25 cellular contexts compared by ENCODE assay signal in the genomic region with DNA sequence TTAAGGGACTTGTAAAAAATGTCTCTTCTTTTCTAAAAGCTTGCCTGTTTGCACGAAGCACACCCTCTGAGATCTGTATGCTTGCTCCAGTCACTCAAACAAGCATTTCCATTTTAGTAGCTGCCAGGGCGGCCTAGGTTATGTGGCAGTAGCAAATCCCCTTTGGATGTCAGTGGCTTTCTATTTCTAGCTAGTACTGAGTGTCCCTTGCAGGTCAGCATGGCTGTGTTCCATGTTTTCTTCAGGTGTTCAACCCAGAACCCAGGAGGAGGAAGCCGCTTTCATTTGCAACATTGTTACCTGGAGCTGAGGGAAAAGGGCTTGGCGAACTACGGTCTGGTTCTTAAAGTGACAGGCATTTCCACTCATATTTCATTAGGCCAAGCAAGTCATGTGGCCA. TPM values are rescaled to one million over a fixed set of nuclear protein-coding genes. Genes with fewer than 3 reads are reported as not detected.
"Had no signal": no experiment of that assay in that cellular context is flagged by ENCODE, and none has a peak within 500 bp of the region (broad histone marks: within the 10 kb centered on the region; RNA-seq: fewer than 3 reads in every experiment).

No MANE protein-coding gene starts in this region.

- H2AFZ ChIP-seq: hepatocyte had no signal

- FAIRE-seq: TTC549 had no signal

- H3K9me3 ChIP-seq: gastroesophageal sphincter, spleen, thoracic aorta, upper lobe of left lung, vagina had no signal

- H3K36me3 ChIP-seq: gastroesophageal sphincter, spleen, thoracic aorta, upper lobe of left lung, vagina had no signal

- DNase-seq: activated CD4-positive, alpha-beta T cell treated with anti-CD3 and anti-CD28 coated beads for 4 hours; activated CD4-positive, alpha-beta T cell treated with anti-CD3 and anti-CD28 coated beads, Interleukin-2, amount 50 U/mL, for 48 hours; activated CD8-positive, alpha-beta memory T cell treated with anti-CD3 and anti-CD28 coated beads for 24 hours; activated effector memory CD4-positive, alpha-beta T cell treated with Interleukin-2 at 50 U/mL for 16 hours; activated naive CD4-positive, alpha-beta T cell treated with Interleukin-2 at 50 U/mL for 16 hours; anterior cingulate cortex; effector memory CD4-positive, alpha-beta T cell; islet precursor cell; mammary epithelial cell; naive thymus-derived CD8-positive, alpha-beta T cell; right cardiac atrium; spleen; stimulated activated naive CD4-positive, alpha-beta T cell treated with Interleukin-2 at 50 U/mL for 16 hours; upper lobe of left lung had no signal

- H3K4me3 Mint-ChIP-seq: activated naive CD8-positive, alpha-beta T cell; mesothelial cell of epicardium; naive thymus-derived CD8-positive, alpha-beta T cell had no signal

- H3K27ac Mint-ChIP-seq: activated naive CD8-positive, alpha-beta T cell; mesothelial cell of epicardium had no signal

- H3K4me3 ChIP-seq: coronary artery, dorsolateral prefrontal cortex, gastroesophageal sphincter, hepatocyte, spleen, thoracic aorta, upper lobe of left lung, vagina had no signal

- H3K27ac ChIP-seq: dorsolateral prefrontal cortex, gastroesophageal sphincter, hepatocyte, spleen, upper lobe of left lung, vagina, VCaP had no signal

- H3K4me1 Mint-ChIP-seq: naive thymus-derived CD8-positive, alpha-beta T cell had no signal

- ATAC-seq: gastroesophageal sphincter; naive thymus-derived CD8-positive, alpha-beta T cell; right cardiac atrium had no signal

- H3K4me2 ChIP-seq: hepatocyte had no signal

- H3K9me3 Mint-ChIP-seq: mesothelial cell of epicardium; naive thymus-derived CD8-positive, alpha-beta T cell had no signal

- H3K27me3 ChIP-seq: hepatocyte, upper lobe of left lung, vagina had no signal

- H3K4me1 ChIP-seq: gastroesophageal sphincter, upper lobe of left lung, vagina had no signal

- H3K36me3 Mint-ChIP-seq: activated naive CD8-positive, alpha-beta T cell; mesothelial cell of epicardium had no signal

RNA-seq across cellular contexts. Expression of a gene that starts 36.4 kb away (rescaled TPM):
- total RNA-seq: naive thymus-derived CD8-positive, alpha-beta T cell; spleen; T-helper 1 cell treated with Interleukin-12 subunit alpha and Interleukin-12 subunit beta and Interleukin-4 antibody, amounts not matched to agents 30 ng/mL and 1 ng/mL, for 36 hours had no signal
- polyA plus RNA-seq: naive thymus-derived CD8-positive, alpha-beta T cell had no signal

RNA-seq across cellular contexts. Expression of a gene that starts 48.1 kb away (rescaled TPM):
- total RNA-seq: hepatocyte; naive thymus-derived CD8-positive, alpha-beta T cell; spleen; T-helper 1 cell treated with Interleukin-12 subunit alpha and Interleukin-12 subunit beta and Interleukin-4 antibody, amounts not matched to agents 30 ng/mL and 1 ng/mL, for 36 hours had no signal
- polyA plus RNA-seq: naive thymus-derived CD8-positive, alpha-beta T cell had no signal
